Comparison of ENCODE assay signal across 8 cellular contexts in genomic region chr11:65445604-65446445, GRCh38. TPM values are rescaled to one million over a fixed set of nuclear protein-coding genes. Genes with fewer than 3 reads are reported as not detected.
DNase-seq lines count a peak whose midpoint lies in the region; ATAC-seq, FAIRE-seq and TF ChIP-seq lines count a peak whose summit lies in the region.

No MANE protein-coding gene starts in this region.

- DNase-seq in CD14-positive monocyte (ENCODE audit: low spot score) (peak; percentile 58), RCC 7860 (ENCODE audit: low spot score) (peak; percentile 9), epithelial cell of esophagus (ENCODE audit: low read depth) (peak; percentile 67), neural crest cell (ENCODE audit: low read depth, low spot score) (no peak), pons (ENCODE audit: low spot score) (no peak), SKM-1 treated with dmso at 0.1 percent for 144 hours (lab: John Stamatoyannopoulos, UW; ENCODE audit: unreplicated experiment) (no peak)
- DNase-seq in stimulated activated CD4-positive, alpha-beta T cell treated with anti-CD3 and anti-CD28 coated beads, Interleukin-4, amount 100 ng/mL, for 1 hour = no peak

- TF ChIP-seq CTCF in CD14-positive monocyte (IDR thresholded peaks at IDR 0.05) = no peak
- TF ChIP-seq CTCF in epithelial cell of esophagus (IDR thresholded peaks at IDR 0.05; ENCODE audit: insufficient read depth, low read depth, low read length, missing control alignments) = no peak
- TF ChIP-seq CTCF in neural crest cell (conservative IDR thresholded peaks at IDR 0.05) = no peak

- no peak overlapping the region for H3K4me3 ChIP-seq in epithelial cell of esophagus (ENCODE audit: low read length)

- peaks cover 46% of the 10 kb centered on the region for H3K4me1 Mint-ChIP-seq in CD14-positive monocyte
- H3K4me1 Mint-ChIP-seq in neural crest cell = peaks cover 4% of the 10 kb centered on the region

- ATAC-seq in HG03521 (IDR thresholded peaks at IDR 0.05; ENCODE audit: unreplicated experiment) = no peak

- intact Hi-C loops in CD14-positive monocyte (cut with micrococcal nuclease) = loop anchor here in 1 of 2 donors (10.0 kb wide), 1 partner anchor 81 kb away; no protein-coding TSS in a partner anchor

- no peak for FAIRE-seq in RCC 7860 (lab: Jason Lieb, UNC)

- H3K4me3 Mint-ChIP-seq in CD14-positive monocyte = peak overlapping the region in 1 of 2 donors; percentile 63
- no peak overlapping the region for H3K4me3 Mint-ChIP-seq in neural crest cell

- H3K27me3 Mint-ChIP-seq in CD14-positive monocyte (ENCODE audit: low read depth in 3 of 3) (peaks cover 0 to 7% (median under 1%) of the 10 kb centered on the region in 3 donors), neural crest cell (ENCODE audit: low read depth) (no peaks in the 10 kb centered on the region)

- H3K9me3 Mint-ChIP-seq in CD14-positive monocyte (peaks cover 0 to 11% (median 0%) of the 10 kb centered on the region in 7 donors), neural crest cell (peaks cover 2% of the 10 kb centered on the region)

- peak overlapping the region in 6 of 7 donors; percentile 63 to 81 (median 76) for H3K27ac Mint-ChIP-seq in CD14-positive monocyte
- H3K27ac Mint-ChIP-seq in neural crest cell (ENCODE audit: unreplicated experiment) = peak overlapping the region; percentile 19

- H3K36me3 Mint-ChIP-seq in CD14-positive monocyte (peaks cover 36 to 42% of the 10 kb centered on the region in 2 donors), neural crest cell (ENCODE audit: low read depth) (peaks cover 2% of the 10 kb centered on the region)

RNA-seq across cellular contexts. Expression of gene NEAT1, which starts 23.2 kb away (rescaled TPM):
- 1 to 10 TPM in 1 of 2 donors, under 1 TPM in 1; 0.90 to 1.3 TPM for polyA plus RNA-seq in CD14-positive monocyte
- 29.8 and 37.2 TPM in 2 replicates for total RNA-seq in neural crest cell

RNA-seq across cellular contexts. Expression of gene MALAT1, which starts 53.0 kb away (rescaled TPM):
- 100 to 1,000 TPM; 263 to 554 TPM for polyA plus RNA-seq in CD14-positive monocyte
- total RNA-seq in neural crest cell = 4,794 and 5,409 TPM in 2 replicates

RNA-seq across cellular contexts. Expression of gene FRMD8, which starts 59.4 kb away (rescaled TPM):
- polyA plus RNA-seq in CD14-positive monocyte = 10 to 100 TPM; 33.7 to 41.2 TPM
- 25.6 and 29.0 TPM in 2 replicates for total RNA-seq in neural crest cell

Comparison
In these comparisons a context has a peak if more than half of its experiments do, and no peak if none do; other contexts are left out.
1. DNase-seq: peak in CD14-positive monocyte (single experiment), RCC 7860 (single experiment) and epithelial cell of esophagus (single experiment); none in neural crest cell (single experiment), pons (single experiment), SKM-1 treated with dmso at 0.1 percent for 144 hours (single experiment) and stimulated activated CD4-positive, alpha-beta T cell treated with anti-CD3 and anti-CD28 coated beads, Interleukin-4, amount 100 ng/mL, for 1 hour (single experiment).